Comparison of ENCODE assay signal across 8 cellular contexts in genomic region chr12:109098142-109098652, GRCh38. TPM values are rescaled to one million over a fixed set of nuclear protein-coding genes. Genes with fewer than 3 reads are reported as not detected.
DNase-seq lines count a peak whose midpoint lies in the region; ATAC-seq and TF ChIP-seq lines count a peak whose summit lies in the region.

No MANE protein-coding gene starts in this region.

- H3K4me1 Mint-ChIP-seq in activated T-cell treated with anti-CD3 and anti-CD28 coated beads, Interleukin-2, amount 50 U/mL, for 4 hours (ENCODE audit: low read depth): peaks cover 28% of the 10 kb centered on the region
- H3K4me1 Mint-ChIP-seq in mesothelial cell of epicardium: peaks cover 22% of the 10 kb centered on the region

- H3K4me3 ChIP-seq in Panc1 (ENCODE audit: low read depth in 2 of 2, low read length in 2 of 2) (peak overlapping the region; percentile 78 to 84), aorta (ENCODE audit: low read length in 2 of 2) (peak overlapping the region; percentile 68 to 78)

- no peaks in the 10 kb centered on the region for H3K27me3 ChIP-seq in Panc1 (ENCODE audit: control insufficient read depth, insufficient read depth, low read length)
- no peaks in the 10 kb centered on the region for H3K27me3 ChIP-seq in aorta (ENCODE audit: control insufficient read depth in 1 of 2, insufficient read depth in 2 of 2, low read length in 1 of 2)

- peaks cover 7% of the 10 kb centered on the region for H3K4me1 ChIP-seq in Panc1 (ENCODE audit: control insufficient read depth, insufficient read depth, low read length)
- no peaks in the 10 kb centered on the region for H3K4me1 ChIP-seq in aorta (ENCODE audit: control insufficient read depth in 1 of 2, insufficient read depth in 2 of 2, low read length in 2 of 2)

- TF ChIP-seq CTCF in Panc1 (IDR thresholded peaks at IDR 0.05): no peak
- no peak for TF ChIP-seq CTCF in mesothelial cell of epicardium (IDR thresholded peaks at IDR 0.05; ENCODE audit: unreplicated experiment)

- in situ Hi-C loops in Panc1 (cut with HindIII; ENCODE audit: low pct_unique_long_range_greater_than_20kb, low sequenced_read_pairs): no loop called here

- intact Hi-C loops in Panc1 (cut with micrococcal nuclease; ENCODE audit: unreplicated experiment): loop anchor here (10.0 kb wide), 2 partner anchors 143 to 243 kb away; partner anchors contain the start of gene SSH1
- intact Hi-C loops in aorta (cut with DNase I): loop anchor here (5.0 to 10.0 kb wide), 3 partner anchors 293 to 763 kb away; partner anchors contain the start of genes CMKLR1 (in 1 of the 2), KCTD10 (in 1 of the 2) and UBE3B (in 1 of the 2)

- peak overlapping the region; percentile 86 for H3K27ac ChIP-seq in Panc1 (ENCODE audit: low read length)
- peak overlapping the region in 1 of 2 donors; percentile 30 for H3K27ac ChIP-seq in aorta (ENCODE audit: low read depth in 1 of 2, low read length in 2 of 2)

- 0% methylated on average over 35 to 38 of the region's 38 CpGs for WGBS in aorta, 2 donors

- DNase-seq in activated T-cell treated with anti-CD3 and anti-CD28 coated beads, Interleukin-2, amount 50 U/mL, for 4 hours: no peak
- DNase-seq in activated T-cell treated with anti-CD3 and anti-CD28 coated beads, Interleukin-2, amount 50 U/mL, for 48 hours: no peak
- DNase-seq in Panc1 (ENCODE audit: low read depth, low spot score) (no peak), mesothelial cell of epicardium (ENCODE audit: low spot score in 2 of 2, unreplicated experiment in 2 of 2) (peak; percentile 60 to 78), aorta (peak; percentile 80 to 89)
- DNase-seq in effector CD4-positive, alpha-beta T cell: peak; percentile 38
- no peak for DNase-seq in stimulated activated naive CD4-positive, alpha-beta T cell treated with Interleukin-2 at 50 U/mL for 16 hours (lab: John Stamatoyannopoulos, UW)

- ATAC-seq in activated T-cell treated with anti-CD3 and anti-CD28 coated beads, Interleukin-2, amount 50 U/mL, for 4 hours: peak; percentile 19 to 24
- ATAC-seq in HG02852 (IDR thresholded peaks at IDR 0.05; ENCODE audit: unreplicated experiment): peak; percentile 20
- ATAC-seq in Panc1: peak; percentile 39
- peak; percentile 80 for ATAC-seq in aorta (ENCODE audit: low FRiP score)

- H3K36me3 ChIP-seq in Panc1 (ENCODE audit: control insufficient read depth, insufficient read depth, low read length) (peaks cover 5% of the 10 kb centered on the region), aorta (ENCODE audit: control insufficient read depth in 1 of 2, insufficient read depth in 2 of 2, low read length in 1 of 2) (no peaks in the 10 kb centered on the region)

- H3K9me3 Mint-ChIP-seq in activated T-cell treated with anti-CD3 and anti-CD28 coated beads, Interleukin-2, amount 50 U/mL, for 4 hours: no peaks in the 10 kb centered on the region
- no peaks in the 10 kb centered on the region for H3K9me3 Mint-ChIP-seq in mesothelial cell of epicardium

- BruUV-seq in Panc1 (replicated peaks; lab: Mats Ljungman, UMichigan): no TSS peak

- CTCF ChIA-PET in Panc1 (lab: Charles Lee): interaction anchor here (1.4 kb wide), 1 partner anchor 13 kb away, joined by 3 read pairs; no protein-coding TSS in a partner anchor

- peak overlapping the region; percentile 97 for H3K27ac Mint-ChIP-seq in mesothelial cell of epicardium

- peaks cover 15% of the 10 kb centered on the region for H3K36me3 Mint-ChIP-seq in activated T-cell treated with anti-CD3 and anti-CD28 coated beads, Interleukin-2, amount 50 U/mL, for 4 hours (ENCODE audit: insufficient read depth)
- H3K36me3 Mint-ChIP-seq in mesothelial cell of epicardium: peaks cover 20% of the 10 kb centered on the region

- H3K4me3 Mint-ChIP-seq in activated T-cell treated with anti-CD3 and anti-CD28 coated beads, Interleukin-2, amount 50 U/mL, for 4 hours: peak overlapping the region; percentile 83
- H3K4me3 Mint-ChIP-seq in mesothelial cell of epicardium: peak overlapping the region; percentile 91

- H3K27me3 Mint-ChIP-seq in activated T-cell treated with anti-CD3 and anti-CD28 coated beads, Interleukin-2, amount 50 U/mL, for 4 hours (ENCODE audit: low read depth): no peaks in the 10 kb centered on the region
- H3K27me3 Mint-ChIP-seq in mesothelial cell of epicardium (ENCODE audit: low read depth): no peaks in the 10 kb centered on the region

- H3K9me3 ChIP-seq in Panc1 (ENCODE audit: control insufficient read depth, insufficient read depth, low read depth, low read length): no peaks in the 10 kb centered on the region
- H3K9me3 ChIP-seq in aorta (ENCODE audit: control insufficient read depth, low read length): no peaks in the 10 kb centered on the region

- POLR2A ChIA-PET in Panc1 (lab: Charles Lee): no interaction called here

RNA-seq across cellular contexts. Expression of gene UNG, which starts 0.8 kb away (rescaled TPM):
- total RNA-seq in activated T-cell treated with anti-CD3 and anti-CD28 coated beads, Interleukin-2, amount 50 U/mL, for 4 hours: 100 to 1,000 TPM in 2 of 3 donors, 10 to 100 TPM in 1; 91.9 to 134 (median 117) TPM
- total RNA-seq in Panc1 (2021; ENCODE audit: unreplicated experiment) (74.4 TPM), mesothelial cell of epicardium (48.2 to 49.0 TPM (median 48.7 TPM) in 3 replicates), aorta (10 to 100 TPM in 1 of 2 donors, 1 to 10 TPM in 1; 9.1 to 17.6 TPM)
- polyA plus RNA-seq in Panc1 (2012; ENCODE audit: insufficient read length): 46.3 TPM
- 1 to 10 TPM; 7.4 to 8.5 TPM for polyA plus RNA-seq in aorta

RNA-seq across cellular contexts. Expression of gene ALKBH2, which starts 4.9 kb away (rescaled TPM):
- total RNA-seq in activated T-cell treated with anti-CD3 and anti-CD28 coated beads, Interleukin-2, amount 50 U/mL, for 4 hours: 10 to 100 TPM; 59.8 to 73.2 (median 71.4) TPM
- 41.6 TPM for total RNA-seq in Panc1 (2021; ENCODE audit: unreplicated experiment)
- 47.3 TPM for polyA plus RNA-seq in Panc1 (2012; ENCODE audit: insufficient read length)
- 37.3 to 39.6 TPM (median 37.4 TPM) in 3 replicates for total RNA-seq in mesothelial cell of epicardium
- 10 to 100 TPM; 11.0 to 12.6 TPM for total RNA-seq in aorta
- polyA plus RNA-seq in aorta: 10 to 100 TPM; 12.1 to 36.3 TPM

RNA-seq across cellular contexts. Expression of gene ACACB, which starts 18.2 kb away (rescaled TPM):
- total RNA-seq in activated T-cell treated with anti-CD3 and anti-CD28 coated beads, Interleukin-2, amount 50 U/mL, for 4 hours: 1 to 10 TPM; 1.6 to 4.5 (median 3.8) TPM
- total RNA-seq in Panc1 (2021; ENCODE audit: unreplicated experiment) (12.3 TPM), mesothelial cell of epicardium (15.4 to 18.2 TPM (median 16.4 TPM) in 3 replicates), aorta (10 to 100 TPM; 46.8 to 70.3 TPM)
- 8.7 TPM for polyA plus RNA-seq in Panc1 (2012; ENCODE audit: insufficient read length)
- polyA plus RNA-seq in aorta: 10 to 100 TPM in 1 of 2 donors, 1 to 10 TPM in 1; 8.4 to 13.4 TPM

RNA-seq across cellular contexts. Expression of gene USP30, which starts 45.8 kb away (rescaled TPM):
- total RNA-seq in activated T-cell treated with anti-CD3 and anti-CD28 coated beads, Interleukin-2, amount 50 U/mL, for 4 hours: 10 to 100 TPM in 1 of 3 donors, 1 to 10 TPM in 2; 5.6 to 11.5 (median 8.6) TPM
- total RNA-seq in Panc1 (2021; ENCODE audit: unreplicated experiment) (5.7 TPM), mesothelial cell of epicardium (21.6 to 27.3 TPM (median 23.0 TPM) in 3 replicates), aorta (10 to 100 TPM in 1 of 2 donors, 1 to 10 TPM in 1; 7.3 to 14.8 TPM)
- polyA plus RNA-seq in Panc1 (2012; ENCODE audit: insufficient read length): 8.4 TPM
- 1 to 10 TPM; 4.1 to 6.6 TPM for polyA plus RNA-seq in aorta

Comparison
In these comparisons a context has a peak if more than half of its experiments do, and no peak if none do; other contexts are left out.
1. ATAC-seq: peak in every context shown above with its lines; median percentile 80 in aorta; 39 in Panc1; 22 in activated T-cell treated with anti-CD3 and anti-CD28 coated beads, Interleukin-2, amount 50 U/mL, for 4 hours; 20 in HG02852.
2. DNase-seq: peak in effector CD4-positive, alpha-beta T cell (single experiment), mesothelial cell of epicardium (2 of 2) and aorta (2 of 2); none in activated T-cell treated with anti-CD3 and anti-CD28 coated beads, Interleukin-2, amount 50 U/mL, for 4 hours (single experiment), activated T-cell treated with anti-CD3 and anti-CD28 coated beads, Interleukin-2, amount 50 U/mL, for 48 hours (0 of 2), Panc1 (single experiment) and stimulated activated naive CD4-positive, alpha-beta T cell treated with Interleukin-2 at 50 U/mL for 16 hours (single experiment).